ENCODE assay signal across 1 cellular context in genomic region chr2:11478899-11479605, GRCh38.
TF ChIP-seq lines count a peak whose summit lies in the region.

No MANE protein-coding gene starts in this region.

TF ChIP-seq in HepG2, 621 proteins besides CTCF, POLR2A, EP300 and RAD21 (continued from another document and continues in another):
- TF ChIP-seq, protein P1, sequence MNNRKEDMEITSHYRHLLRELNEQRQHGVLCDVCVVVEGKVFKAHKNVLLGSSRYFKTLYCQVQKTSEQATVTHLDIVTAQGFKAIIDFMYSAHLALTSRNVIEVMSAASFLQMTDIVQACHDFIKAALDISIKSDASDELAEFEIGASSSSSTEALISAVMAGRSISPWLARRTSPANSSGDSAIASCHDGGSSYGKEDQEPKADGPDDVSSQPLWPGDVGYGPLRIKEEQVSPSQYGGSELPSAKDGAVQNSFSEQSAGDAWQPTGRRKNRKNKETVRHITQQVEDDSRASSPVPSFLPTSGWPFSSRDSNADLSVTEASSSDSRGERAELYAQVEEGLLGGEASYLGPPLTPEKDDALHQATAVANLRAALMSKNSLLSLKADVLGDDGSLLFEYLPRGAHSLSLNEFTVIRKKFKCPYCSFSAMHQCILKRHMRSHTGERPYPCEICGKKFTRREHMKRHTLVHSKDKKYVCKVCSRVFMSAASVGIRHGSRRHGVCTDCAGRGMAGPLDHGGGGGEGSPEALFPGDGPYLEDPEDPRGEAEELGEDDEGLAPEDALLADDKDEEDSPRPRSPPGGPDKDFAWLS (CRISPR knock-in tag; IDR thresholded peaks at IDR 0.05; ENCODE audit: borderline replicate concordance): no peak
- TF ChIP-seq ZFP82 (CRISPR knock-in tag; IDR thresholded peaks at IDR 0.05; ENCODE audit: borderline replicate concordance): no peak
- no peak for TF ChIP-seq CENPX (CRISPR knock-in tag; IDR thresholded peaks at IDR 0.05)
- no peak for TF ChIP-seq NKX3-1 (CRISPR knock-in tag; IDR thresholded peaks at IDR 0.05)
- TF ChIP-seq, protein P2, sequence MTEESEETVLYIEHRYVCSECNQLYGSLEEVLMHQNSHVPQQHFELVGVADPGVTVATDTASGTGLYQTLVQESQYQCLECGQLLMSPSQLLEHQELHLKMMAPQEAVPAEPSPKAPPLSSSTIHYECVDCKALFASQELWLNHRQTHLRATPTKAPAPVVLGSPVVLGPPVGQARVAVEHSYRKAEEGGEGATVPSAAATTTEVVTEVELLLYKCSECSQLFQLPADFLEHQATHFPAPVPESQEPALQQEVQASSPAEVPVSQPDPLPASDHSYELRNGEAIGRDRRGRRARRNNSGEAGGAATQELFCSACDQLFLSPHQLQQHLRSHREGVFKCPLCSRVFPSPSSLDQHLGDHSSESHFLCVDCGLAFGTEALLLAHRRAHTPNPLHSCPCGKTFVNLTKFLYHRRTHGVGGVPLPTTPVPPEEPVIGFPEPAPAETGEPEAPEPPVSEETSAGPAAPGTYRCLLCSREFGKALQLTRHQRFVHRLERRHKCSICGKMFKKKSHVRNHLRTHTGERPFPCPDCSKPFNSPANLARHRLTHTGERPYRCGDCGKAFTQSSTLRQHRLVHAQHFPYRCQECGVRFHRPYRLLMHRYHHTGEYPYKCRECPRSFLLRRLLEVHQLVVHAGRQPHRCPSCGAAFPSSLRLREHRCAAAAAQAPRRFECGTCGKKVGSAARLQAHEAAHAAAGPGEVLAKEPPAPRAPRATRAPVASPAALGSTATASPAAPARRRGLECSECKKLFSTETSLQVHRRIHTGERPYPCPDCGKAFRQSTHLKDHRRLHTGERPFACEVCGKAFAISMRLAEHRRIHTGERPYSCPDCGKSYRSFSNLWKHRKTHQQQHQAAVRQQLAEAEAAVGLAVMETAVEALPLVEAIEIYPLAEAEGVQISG (CRISPR knock-in tag; IDR thresholded peaks at IDR 0.05): no peak
- no peak for TF ChIP-seq FOXK2 (IDR thresholded peaks at IDR 0.05)
- TF ChIP-seq NFIB (CRISPR knock-in tag; IDR thresholded peaks at IDR 0.05; ENCODE audit: borderline replicate concordance): no peak
- TF ChIP-seq CHCHD3 (CRISPR knock-in tag; IDR thresholded peaks at IDR 0.05): no peak
- no peak for TF ChIP-seq ZNF230 (CRISPR knock-in tag; IDR thresholded peaks at IDR 0.05)
- TF ChIP-seq NONO (IDR thresholded peaks at IDR 0.05): no peak
- TF ChIP-seq NONO (CRISPR knock-in tag; conservative IDR thresholded peaks at IDR 0.05): 0 out of 2 replicates have a peak, but pooled peaks have one; percentile 48
- TF ChIP-seq ZFP41 (CRISPR knock-in tag; IDR thresholded peaks at IDR 0.05; ENCODE audit: borderline replicate concordance): no peak
- 0 out of 2 replicates have a peak, but pooled peaks have one; percentile 23 for TF ChIP-seq HHEX (CRISPR knock-in tag; IDR thresholded peaks at IDR 0.05)
- no peak for TF ChIP-seq GTF2F1 (IDR thresholded peaks at IDR 0.05; ENCODE audit: low read length)
- no peak for TF ChIP-seq IKZF4 (CRISPR knock-in tag; IDR thresholded peaks at IDR 0.05; ENCODE audit: borderline replicate concordance, low read depth, not compliant biosample characterization)
- no peak for TF ChIP-seq KDM4B (CRISPR knock-in tag; IDR thresholded peaks at IDR 0.05)
- TF ChIP-seq RFX5 (IDR thresholded peaks at IDR 0.05; ENCODE audit: low read depth, low read length): no peak
- TF ChIP-seq ZNF775 (CRISPR knock-in tag; IDR thresholded peaks at IDR 0.05; ENCODE audit: borderline replicate concordance): no peak
- TF ChIP-seq ZNF143 (CRISPR knock-in tag; IDR thresholded peaks at IDR 0.05): no peak
- no peak for TF ChIP-seq GFI1 (CRISPR knock-in tag; IDR thresholded peaks at IDR 0.05; ENCODE audit: borderline replicate concordance)
- no peak for TF ChIP-seq HOXA3 (CRISPR knock-in tag; IDR thresholded peaks at IDR 0.05)
- no peak for TF ChIP-seq CSRNP2 (CRISPR knock-in tag; conservative IDR thresholded peaks at IDR 0.05; ENCODE audit: low read depth)
- TF ChIP-seq, protein P3, sequence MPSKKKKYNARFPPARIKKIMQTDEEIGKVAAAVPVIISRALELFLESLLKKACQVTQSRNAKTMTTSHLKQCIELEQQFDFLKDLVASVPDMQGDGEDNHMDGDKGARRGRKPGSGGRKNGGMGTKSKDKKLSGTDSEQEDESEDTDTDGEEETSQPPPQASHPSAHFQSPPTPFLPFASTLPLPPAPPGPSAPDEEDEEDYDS (CRISPR knock-in tag; IDR thresholded peaks at IDR 0.05): no peak
- TF ChIP-seq TAF15 (IDR thresholded peaks at IDR 0.05; ENCODE audit: low read depth, low read length, poor library complexity, severe bottlenecking): no peak
- no peak for TF ChIP-seq SOX6 (IDR thresholded peaks at IDR 0.05)
- peak; percentile 90 for TF ChIP-seq SOX6 (CRISPR knock-in tag; IDR thresholded peaks at IDR 0.05)
- no peak for TF ChIP-seq KAT2B (IDR thresholded peaks at IDR 0.05; ENCODE audit: borderline replicate concordance, low read depth, low read length)
- TF ChIP-seq RFX1 (IDR thresholded peaks at IDR 0.05): no peak
- TF ChIP-seq MATR3 (CRISPR knock-in tag; IDR thresholded peaks at IDR 0.05): no peak
- no peak for TF ChIP-seq TERF1 (CRISPR knock-in tag; IDR thresholded peaks at IDR 0.05)
- TF ChIP-seq SALL1 (CRISPR knock-in tag; IDR thresholded peaks at IDR 0.05): peak; percentile 49
- 0 out of 2 replicates have a peak, but pooled peaks have one; percentile 5 for TF ChIP-seq CHD4 (IDR thresholded peaks at IDR 0.05; ENCODE audit: borderline replicate concordance, low read length)
- TF ChIP-seq ZMYM2 (CRISPR knock-in tag; IDR thresholded peaks at IDR 0.05): peak; percentile 29; the same call in 1 of the 2 replicates
- TF ChIP-seq BCL6 (CRISPR knock-in tag; IDR thresholded peaks at IDR 0.05): no peak
- TF ChIP-seq MIER2 (CRISPR knock-in tag; IDR thresholded peaks at IDR 0.05): 0 out of 2 replicates have a peak, but pooled peaks have one; percentile 15
- TF ChIP-seq SSRP1 (CRISPR knock-in tag; IDR thresholded peaks at IDR 0.05): peak; percentile 76; the same call in 1 of the 2 replicates
- TF ChIP-seq ZNF790 (CRISPR knock-in tag; IDR thresholded peaks at IDR 0.05; ENCODE audit: borderline replicate concordance): no peak
- peak; percentile 19 for TF ChIP-seq ASH2L (IDR thresholded peaks at IDR 0.05; ENCODE audit: insufficient read length, low read depth, low read length)
- TF ChIP-seq ELF3 (CRISPR knock-in tag; IDR thresholded peaks at IDR 0.05): 0 out of 2 replicates have a peak, but pooled peaks have one; percentile 35
- TF ChIP-seq PATZ1 (CRISPR knock-in tag; IDR thresholded peaks at IDR 0.05): 0 out of 2 replicates have a peak, but pooled peaks have one; percentile 1
- TF ChIP-seq, protein P4, sequence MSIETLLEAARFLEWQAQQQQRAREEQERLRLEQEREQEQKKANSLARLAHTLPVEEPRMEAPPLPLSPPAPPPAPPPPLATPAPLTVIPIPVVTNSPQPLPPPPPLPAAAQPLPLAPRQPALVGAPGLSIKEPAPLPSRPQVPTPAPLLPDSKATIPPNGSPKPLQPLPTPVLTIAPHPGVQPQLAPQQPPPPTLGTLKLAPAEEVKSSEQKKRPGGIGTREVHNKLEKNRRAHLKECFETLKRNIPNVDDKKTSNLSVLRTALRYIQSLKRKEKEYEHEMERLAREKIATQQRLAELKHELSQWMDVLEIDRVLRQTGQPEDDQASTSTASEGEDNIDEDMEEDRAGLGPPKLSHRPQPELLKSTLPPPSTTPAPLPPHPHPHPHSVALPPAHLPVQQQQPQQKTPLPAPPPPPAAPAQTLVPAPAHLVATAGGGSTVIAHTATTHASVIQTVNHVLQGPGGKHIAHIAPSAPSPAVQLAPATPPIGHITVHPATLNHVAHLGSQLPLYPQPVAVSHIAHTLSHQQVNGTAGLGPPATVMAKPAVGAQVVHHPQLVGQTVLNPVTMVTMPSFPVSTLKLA (IDR thresholded peaks at IDR 0.05): no peak
- TF ChIP-seq ZNF331 (CRISPR knock-in tag; IDR thresholded peaks at IDR 0.05): peak; percentile 21; the same call in 1 of the 2 replicates
- TF ChIP-seq PHF21A (CRISPR knock-in tag; IDR thresholded peaks at IDR 0.05): 0 out of 2 replicates have a peak, but pooled peaks have one; percentile 21
- TF ChIP-seq NFATC3 (CRISPR knock-in tag; IDR thresholded peaks at IDR 0.05): no peak
- TF ChIP-seq, protein P5, sequence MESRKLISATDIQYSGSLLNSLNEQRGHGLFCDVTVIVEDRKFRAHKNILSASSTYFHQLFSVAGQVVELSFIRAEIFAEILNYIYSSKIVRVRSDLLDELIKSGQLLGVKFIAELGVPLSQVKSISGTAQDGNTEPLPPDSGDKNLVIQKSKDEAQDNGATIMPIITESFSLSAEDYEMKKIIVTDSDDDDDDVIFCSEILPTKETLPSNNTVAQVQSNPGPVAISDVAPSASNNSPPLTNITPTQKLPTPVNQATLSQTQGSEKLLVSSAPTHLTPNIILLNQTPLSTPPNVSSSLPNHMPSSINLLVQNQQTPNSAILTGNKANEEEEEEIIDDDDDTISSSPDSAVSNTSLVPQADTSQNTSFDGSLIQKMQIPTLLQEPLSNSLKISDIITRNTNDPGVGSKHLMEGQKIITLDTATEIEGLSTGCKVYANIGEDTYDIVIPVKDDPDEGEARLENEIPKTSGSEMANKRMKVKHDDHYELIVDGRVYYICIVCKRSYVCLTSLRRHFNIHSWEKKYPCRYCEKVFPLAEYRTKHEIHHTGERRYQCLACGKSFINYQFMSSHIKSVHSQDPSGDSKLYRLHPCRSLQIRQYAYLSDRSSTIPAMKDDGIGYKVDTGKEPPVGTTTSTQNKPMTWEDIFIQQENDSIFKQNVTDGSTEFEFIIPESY (CRISPR knock-in tag; IDR thresholded peaks at IDR 0.05): 0 out of 2 replicates have a peak, but pooled peaks have one; percentile 29
- TF ChIP-seq CEBPB (IDR thresholded peaks at IDR 0.05; ENCODE audit: borderline replicate concordance, low read depth, low read length): peak; percentile 59; the same call in 1 of the 2 replicates
- no peak for TF ChIP-seq FOXK1 (CRISPR knock-in tag; IDR thresholded peaks at IDR 0.05; ENCODE audit: borderline replicate concordance, low read depth)
- no peak for TF ChIP-seq NCOA2 (CRISPR knock-in tag; IDR thresholded peaks at IDR 0.05)
- no peak for TF ChIP-seq ZNF598 (CRISPR knock-in tag; IDR thresholded peaks at IDR 0.05; ENCODE audit: borderline replicate concordance)
- TF ChIP-seq ZBTB26 (CRISPR knock-in tag; IDR thresholded peaks at IDR 0.05; ENCODE audit: borderline replicate concordance): no peak
- TF ChIP-seq, protein P6, sequence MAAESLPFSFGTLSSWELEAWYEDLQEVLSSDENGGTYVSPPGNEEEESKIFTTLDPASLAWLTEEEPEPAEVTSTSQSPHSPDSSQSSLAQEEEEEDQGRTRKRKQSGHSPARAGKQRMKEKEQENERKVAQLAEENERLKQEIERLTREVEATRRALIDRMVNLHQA (CRISPR knock-in tag; IDR thresholded peaks at IDR 0.05): no peak
- TF ChIP-seq ESRRA (CRISPR knock-in tag; IDR thresholded peaks at IDR 0.05; ENCODE audit: low read depth): no peak
